Comparison of ENCODE assay signal across 8 cellular contexts in genomic region chr7:4745265-4745919, GRCh38. TPM values are rescaled to one million over a fixed set of nuclear protein-coding genes. Genes with fewer than 3 reads are reported as not detected.
DNase-seq lines count a peak whose midpoint lies in the region; ATAC-seq, FAIRE-seq and TF ChIP-seq lines count a peak whose summit lies in the region.

No MANE protein-coding gene starts in this region.

- POLR2A ChIA-PET in A549 (lab: Yijun Ruan, JAX) (interaction anchor here (0.6 to 4.5 kb wide), 10 partner anchors 13 to 389 kb away, joined by 3 to 32 read pairs (median 5); partner anchors contain the start of gene AP5Z1), PC-3 (lab: Charles Lee; ENCODE audit: unreplicated experiment) (interaction anchor here (1.0 kb wide), 1 partner anchor 750 kb away, joined by 9 read pairs; no protein-coding TSS in a partner anchor)

- no peaks in the 10 kb centered on the region for H3K27me3 ChIP-seq in PC-3 (ENCODE audit: low read length)

- TF ChIP-seq RAD21 in A549 (conservative IDR thresholded peaks at IDR 0.05 in 1 of 2, IDR thresholded peaks at IDR 0.05 in 1 of 2), result no peak

- DNase-seq in A549 (ENCODE audit: low read depth in 1 of 2, low spot score in 1 of 2) (peak in 1 of 2 experiments; percentile 31), PC-3 (no peak), epithelial cell of esophagus (ENCODE audit: low read depth) (no peak), skeletal muscle cell (ENCODE audit: low read depth) (no peak), DMS79 treated with DMSO at 0.1 percent for 48 hours (lab: John Stamatoyannopoulos, UW) (no peak), COLO829 (ENCODE audit: low spot score) (no peak)
- DNase-seq in stimulated activated CD4-positive, alpha-beta T cell treated with anti-CD3 and anti-CD28 coated beads, Interleukin-2, amount 100 ng/mL, for 48 hours, result no peak

- no peak for TF ChIP-seq POLR2A in A549 (IDR thresholded peaks at IDR 0.05; ENCODE audit: low read length)

- peak overlapping the region; percentile 88 for H3K9ac ChIP-seq in PC-3 (ENCODE audit: low read length)

- H3K36me3 ChIP-seq in PC-3 (ENCODE audit: low read depth, low read length), result 0 out of 2 replicates have a peak, but pooled peaks cover 4% of the 10 kb centered on the region

- intact Hi-C loops in PC-3 (cut with micrococcal nuclease), result loop anchor here (1.0 kb wide), 4 partner anchors 20 to 104 kb away; no protein-coding TSS in a partner anchor

- H2AFZ ChIP-seq in PC-3 (ENCODE audit: low read length), result peak overlapping the region; percentile 50; the same call in 1 of the 2 replicates

- H3K27ac ChIP-seq in A549 (peak overlapping the region; percentile 96 to 99), PC-3 (ENCODE audit: low read length) (peak overlapping the region; percentile 94)

- 5% methylated on average over 18 of the region's 18 CpGs for WGBS in A549 (ENCODE audit: missing lambda C conversion rate)

- no peaks in the 10 kb centered on the region for H3K9me2 ChIP-seq in PC-3 (replicated peaks; ENCODE audit: low read length)

- TF ChIP-seq EP300 in A549 (IDR thresholded peaks at IDR 0.05), result 0 out of 5 replicates have a peak, but pooled peaks of 1 of the 2 experiments have one; percentile 16

- H3K9me3 ChIP-seq in A549 (no peaks in the 10 kb centered on the region), PC-3 (ENCODE audit: low read length) (no peaks in the 10 kb centered on the region)

- TF ChIP-seq CTCF in A549 (IDR thresholded peaks at IDR 0.05) (no peak), PC-3 (conservative IDR thresholded peaks at IDR 0.05; ENCODE audit: low read depth, low read length) (no peak), epithelial cell of esophagus (IDR thresholded peaks at IDR 0.05; ENCODE audit: insufficient read depth, low read depth, low read length, missing control alignments) (no peak)

- peaks cover 5% of the 10 kb centered on the region for H3F3A ChIP-seq in PC-3 (ENCODE audit: low read length, unreplicated experiment)

- peaks cover 76% of the 10 kb centered on the region for H3K4me1 ChIP-seq in A549
- H3K4me1 ChIP-seq in PC-3 (ENCODE audit: insufficient read depth, low read length), result peaks cover 27% of the 10 kb centered on the region

- FAIRE-seq in A549 (lab: Jason Lieb, UNC), result no peak

- H3K4me2 ChIP-seq in A549 (peak overlapping the region; percentile 89), PC-3 (ENCODE audit: low read length) (peak overlapping the region; percentile 95)

- ATAC-seq in A549 (no peak), GM21447 (IDR thresholded peaks at IDR 0.05; ENCODE audit: unreplicated experiment) (peak; percentile 29), PC-3 (no peak)

- BruUV-seq in PC-3 (replicated peaks; lab: Mats Ljungman, UMichigan), result TSS peak; percentile 70

- peaks cover 42% of the 10 kb centered on the region for H3K79me2 ChIP-seq in PC-3 (ENCODE audit: low read length)

- CTCF ChIA-PET in A549 (lab: Yijun Ruan, JAX) (interaction anchor here (0.7 to 7.8 kb wide), 6 partner anchors 11 to 52 kb away, joined by 3 to 46 read pairs (median 4); no protein-coding TSS in a partner anchor), PC-3 (lab: Charles Lee) (interaction anchor here (0.6 kb wide), 1 partner anchor 61 kb away, joined by 8 read pairs; no protein-coding TSS in a partner anchor)

- H3K4me3 ChIP-seq in A549, result peak overlapping the region; percentile 33
- peak overlapping the region; percentile 66 for H3K4me3 ChIP-seq in PC-3 (ENCODE audit: low read length)
- H3K4me3 ChIP-seq in epithelial cell of esophagus (ENCODE audit: low read length), result peak overlapping the region; percentile 38
- H3K4me3 ChIP-seq in skeletal muscle cell (ENCODE audit: low read depth, low read length), result peak overlapping the region; percentile 23

- H4K20me1 ChIP-seq in PC-3 (ENCODE audit: low read length), result no peaks in the 10 kb centered on the region

TF ChIP-seq in A549, 52 proteins besides CTCF, POLR2A, EP300 and RAD21:
- TF ChIP-seq ZNF302 (CRISPR knock-in tag; IDR thresholded peaks at IDR 0.05) (0 out of 2 replicates have a peak, but pooled peaks have one; percentile 52), SMC3 (IDR thresholded peaks at IDR 0.05) (peak; percentile 7; the same call in 1 of the 3 replicates), RFX5 (IDR thresholded peaks at IDR 0.05) (no peak), CHD2 (IDR thresholded peaks at IDR 0.05; ENCODE audit: low read length, partially characterized antibody) (peak; percentile 9), JUN (IDR thresholded peaks at IDR 0.05) (peak in 1 of 2 experiments; percentile 58; a peak in 4 of 5 replicates), FOSB (CRISPR knock-in tag; IDR thresholded peaks at IDR 0.05) (peak; percentile 51; the same call in 1 of the 2 replicates), KDM5A (IDR thresholded peaks at IDR 0.05) (0 out of 2 replicates have a peak, but pooled peaks have one; percentile 5), MAFK (IDR thresholded peaks at IDR 0.05; ENCODE audit: partially characterized antibody) (no peak), FOXS1 (CRISPR knock-in tag; IDR thresholded peaks at IDR 0.05) (peak; percentile 28; the same call in 1 of the 2 replicates), HOXB13 (CRISPR knock-in tag; IDR thresholded peaks at IDR 0.05; ENCODE audit: low read depth) (peak; percentile 68; the same call in 1 of the 2 replicates), CEBPB (IDR thresholded peaks at IDR 0.05) (peak; percentile 35 to 40; a peak in 2 of 4 replicates), EHF (CRISPR knock-in tag; IDR thresholded peaks at IDR 0.05) (peak; percentile 63; the same call in 1 of the 2 replicates)
- TF ChIP-seq, protein P1, sequence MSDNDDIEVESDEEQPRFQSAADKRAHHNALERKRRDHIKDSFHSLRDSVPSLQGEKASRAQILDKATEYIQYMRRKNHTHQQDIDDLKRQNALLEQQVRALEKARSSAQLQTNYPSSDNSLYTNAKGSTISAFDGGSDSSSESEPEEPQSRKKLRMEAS (IDR thresholded peaks at IDR 0.05), result no peak; the same call in none of the 2 replicates
TF ChIP-seq in A549: peak in this region for 10.

RNA-seq across cellular contexts. Expression of gene AP5Z1, which starts 30.0 kb away (rescaled TPM):
- polyA plus RNA-seq in A549 (2011; rRNA removed), result 6.8 and 7.1 TPM in 2 replicates
- 16.4 and 24.3 TPM in 2 replicates for polyA plus RNA-seq in A549 (2012; cell fraction: cytosol; rRNA removed)
- polyA plus RNA-seq in A549 (2012; cell fraction: nucleus; rRNA removed), result 118 and 171 TPM in 2 replicates
- polyA plus RNA-seq in A549 (2017; fragmentation: RNase III; extraction: RNeasy Plus Mini Kit Qiagen cat#74134 plus additional on column Dnase treatment), result 17.6 to 22.7 TPM (median 21.8 TPM) in 3 replicates
- polyA minus RNA-seq in A549 (2011; rRNA and poly(A)+ RNA removed), result 4.6 and 6.7 TPM in 2 replicates
- total RNA-seq in PC-3 (2014; rRNA removed), result 36.6 and 59.3 TPM in 2 replicates
